In genomic region chr3:99842826-99843589, GRCh38 we compare ENCODE assay signal across 8 cellular contexts. TPM values are rescaled to one million over a fixed set of nuclear protein-coding genes. Genes with fewer than 3 reads are reported as not detected.
DNase-seq lines count a peak whose midpoint lies in the region; ATAC-seq, FAIRE-seq and TF ChIP-seq lines count a peak whose summit lies in the region.

No MANE protein-coding gene starts in this region.

- no peaks in the 10 kb centered on the region for H3K27me3 ChIP-seq in ACC112 (ENCODE audit: insufficient read depth, low read length)
- H3K27me3 ChIP-seq in esophagus muscularis mucosa: no peaks in the 10 kb centered on the region
- H3K27me3 ChIP-seq in neural cell (ENCODE audit: insufficient read depth, low read depth, low read length): no peaks in the 10 kb centered on the region

- H3K79me2 ChIP-seq in ACC112 (ENCODE audit: control insufficient read depth, insufficient read depth, low read length, unreplicated experiment) (peaks cover 9% of the 10 kb centered on the region), neural cell (replicated peaks; ENCODE audit: insufficient read depth, low read length) (no peaks in the 10 kb centered on the region)

- H2AFZ ChIP-seq in ACC112 (ENCODE audit: low read length, unreplicated experiment) (peak overlapping the region; percentile 28), neural cell (ENCODE audit: low read depth, low read length) (no peak overlapping the region)

- H3K4me3 ChIP-seq in ACC112 (ENCODE audit: low read depth, low read length) (peak overlapping the region; percentile 49), esophagus muscularis mucosa (peak overlapping the region in 2 of 4 donors; percentile 4 to 24), neural cell (ENCODE audit: low read length) (no peak overlapping the region)

- H3F3A ChIP-seq in neural cell (ENCODE audit: insufficient read depth, low read length, poor library complexity, severe bottlenecking): no peaks in the 10 kb centered on the region

- no peak overlapping the region for H3K9ac ChIP-seq in neural cell (ENCODE audit: low read length)

- intact Hi-C loops in esophagus muscularis mucosa (cut with DNase I): loop anchor here (2.0 to 10.0 kb wide), 2 partner anchors 202 to 412 kb away; no protein-coding TSS in a partner anchor

- DNase-seq in GM12892 (ENCODE audit: insufficient read length): no peak
- DNase-seq in HTR-8/SVneo (ENCODE audit: insufficient read length, low spot score): peak; percentile 45
- DNase-seq in RPMI7951 (ENCODE audit: low read depth): peak; percentile 66
- no peak for DNase-seq in esophagus muscularis mucosa (ENCODE audit: extremely low spot score)
- DNase-seq in KG1 (lab: John Stamatoyannopoulos, UW): no peak

- H3K27ac ChIP-seq in ACC112 (ENCODE audit: low read depth, low read length) (peak overlapping the region; percentile 47), esophagus muscularis mucosa (replicated peaks in 1 of 4) (peak overlapping the region; percentile 78 to 85 (median 80)), neural cell (ENCODE audit: low read length) (no peak overlapping the region)

- no peak for TF ChIP-seq EP300 in esophagus muscularis mucosa (IDR thresholded peaks at IDR 0.05)
- no peak for TF ChIP-seq EP300 in neural cell (conservative IDR thresholded peaks at IDR 0.05; ENCODE audit: poor library complexity, severe bottlenecking)

- TF ChIP-seq CTCF in esophagus muscularis mucosa (IDR thresholded peaks at IDR 0.05) (peak; percentile 74 to 85 (median 76)), neural cell (IDR thresholded peaks at IDR 0.05; ENCODE audit: poor library complexity, severe bottlenecking) (peak; percentile 84)

- peak; percentile 50 for FAIRE-seq in GM12892 (lab: Jason Lieb, UNC)
- no peak for FAIRE-seq in HTR-8/SVneo (lab: Jason Lieb, UNC)

- no peaks in the 10 kb centered on the region for H3K9me2 ChIP-seq in neural cell (ENCODE audit: insufficient read depth, low read length)

- TF ChIP-seq RAD21 in neural cell (conservative IDR thresholded peaks at IDR 0.05): peak; percentile 85

- TF ChIP-seq POLR2A in GM12892 (IDR thresholded peaks at IDR 0.05; ENCODE audit: low read depth, low read length) (no peak), esophagus muscularis mucosa (IDR thresholded peaks at IDR 0.05; ENCODE audit: low read depth) (no peak)

- ATAC-seq in GM18870 (IDR thresholded peaks at IDR 0.05; ENCODE audit: unreplicated experiment): no peak

- H3K4me2 ChIP-seq in neural cell (ENCODE audit: low read length): no peak overlapping the region

- no peaks in the 10 kb centered on the region for H3K9me3 ChIP-seq in esophagus muscularis mucosa
- H3K9me3 ChIP-seq in neural cell (ENCODE audit: low read length): no peaks in the 10 kb centered on the region

- H4K20me1 ChIP-seq in neural cell (ENCODE audit: insufficient read depth): no peaks in the 10 kb centered on the region

- H3K36me3 ChIP-seq in ACC112 (ENCODE audit: insufficient read depth, low read length) (no peaks in the 10 kb centered on the region), esophagus muscularis mucosa (peaks cover 0 to 2% (median 0%) of the 10 kb centered on the region in 4 donors), neural cell (ENCODE audit: insufficient read depth, low read length) (no peaks in the 10 kb centered on the region)

- peaks cover 37% of the 10 kb centered on the region for H3K4me1 ChIP-seq in ACC112 (ENCODE audit: control insufficient read depth, insufficient read depth, low read length, unreplicated experiment)
- peaks cover 49 to 55% (median 54%) of the 10 kb centered on the region in 4 donors for H3K4me1 ChIP-seq in esophagus muscularis mucosa

- WGBS in esophagus muscularis mucosa: 46% methylated on average over 2 of the region's 2 CpGs

TF ChIP-seq in neural cell, 6 proteins besides CTCF, POLR2A, EP300 and RAD21:
- TF ChIP-seq SMC3 (conservative IDR thresholded peaks at IDR 0.05; ENCODE audit: poor library complexity) (peak; percentile 86), REST (IDR thresholded peaks at IDR 0.05; ENCODE audit: borderline replicate concordance) (no peak)
TF ChIP-seq in neural cell: peak in this region for 1.

RNA-seq across cellular contexts. Expression of gene CMSS1, which starts 25.3 kb away (rescaled TPM):
- 70.4 TPM for polyA plus RNA-seq in GM12892 (2012; ENCODE audit: missing spikeins)
- total RNA-seq in RPMI7951 (2014; rRNA removed; shearing (Covaris generic)): 61.8 and 63.7 TPM in 2 replicates
- 10 to 100 TPM; 11.2 to 16.3 (median 14.1) TPM for total RNA-seq in esophagus muscularis mucosa
- 26.2 and 31.8 TPM in 2 replicates for polyA plus RNA-seq in neural cell
- polyA minus RNA-seq in neural cell: 13.4 and 17.4 TPM in 2 replicates

Comparison
In these comparisons a context has a peak if more than half of its experiments do, and no peak if none do; other contexts are left out.
1. DNase-seq: peak in HTR-8/SVneo (single experiment) and RPMI7951 (single experiment); none in GM12892 (single experiment), esophagus muscularis mucosa (single experiment) and KG1 (single experiment).